1 cellular context compared by ENCODE assay signal in the genomic region with DNA sequence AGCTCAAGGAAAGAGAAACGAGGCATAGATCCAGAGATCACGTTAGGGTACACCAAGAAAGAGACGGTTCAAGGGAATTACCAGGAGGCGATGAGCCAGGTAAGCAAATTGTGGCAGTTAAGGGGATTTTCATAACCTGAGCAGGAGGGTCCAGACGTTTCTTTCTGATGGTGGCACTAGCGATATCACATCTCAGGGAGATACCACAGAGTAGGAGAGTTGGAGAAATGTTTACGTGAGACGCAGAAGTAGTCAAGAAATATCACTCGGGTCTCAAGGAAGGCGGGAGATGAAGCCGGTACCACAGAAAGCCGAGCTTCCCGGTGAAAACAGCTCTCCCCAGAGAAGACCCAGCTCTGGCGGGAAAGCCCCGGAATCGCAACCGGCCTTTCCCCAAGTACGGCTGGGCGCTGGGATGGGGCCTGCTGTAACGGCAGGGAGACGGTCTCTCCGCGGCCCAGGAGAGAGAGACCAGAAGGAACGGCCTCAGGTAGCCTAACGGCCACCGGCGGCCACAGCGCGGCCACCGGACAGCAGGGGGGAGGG.
TF ChIP-seq lines count a peak whose summit lies in the region.

No MANE protein-coding gene starts in this region.

TF ChIP-seq in GM23338, 12 proteins besides CTCF, POLR2A, EP300 and RAD21 (continued from another document):
- TF ChIP-seq, protein P1, sequence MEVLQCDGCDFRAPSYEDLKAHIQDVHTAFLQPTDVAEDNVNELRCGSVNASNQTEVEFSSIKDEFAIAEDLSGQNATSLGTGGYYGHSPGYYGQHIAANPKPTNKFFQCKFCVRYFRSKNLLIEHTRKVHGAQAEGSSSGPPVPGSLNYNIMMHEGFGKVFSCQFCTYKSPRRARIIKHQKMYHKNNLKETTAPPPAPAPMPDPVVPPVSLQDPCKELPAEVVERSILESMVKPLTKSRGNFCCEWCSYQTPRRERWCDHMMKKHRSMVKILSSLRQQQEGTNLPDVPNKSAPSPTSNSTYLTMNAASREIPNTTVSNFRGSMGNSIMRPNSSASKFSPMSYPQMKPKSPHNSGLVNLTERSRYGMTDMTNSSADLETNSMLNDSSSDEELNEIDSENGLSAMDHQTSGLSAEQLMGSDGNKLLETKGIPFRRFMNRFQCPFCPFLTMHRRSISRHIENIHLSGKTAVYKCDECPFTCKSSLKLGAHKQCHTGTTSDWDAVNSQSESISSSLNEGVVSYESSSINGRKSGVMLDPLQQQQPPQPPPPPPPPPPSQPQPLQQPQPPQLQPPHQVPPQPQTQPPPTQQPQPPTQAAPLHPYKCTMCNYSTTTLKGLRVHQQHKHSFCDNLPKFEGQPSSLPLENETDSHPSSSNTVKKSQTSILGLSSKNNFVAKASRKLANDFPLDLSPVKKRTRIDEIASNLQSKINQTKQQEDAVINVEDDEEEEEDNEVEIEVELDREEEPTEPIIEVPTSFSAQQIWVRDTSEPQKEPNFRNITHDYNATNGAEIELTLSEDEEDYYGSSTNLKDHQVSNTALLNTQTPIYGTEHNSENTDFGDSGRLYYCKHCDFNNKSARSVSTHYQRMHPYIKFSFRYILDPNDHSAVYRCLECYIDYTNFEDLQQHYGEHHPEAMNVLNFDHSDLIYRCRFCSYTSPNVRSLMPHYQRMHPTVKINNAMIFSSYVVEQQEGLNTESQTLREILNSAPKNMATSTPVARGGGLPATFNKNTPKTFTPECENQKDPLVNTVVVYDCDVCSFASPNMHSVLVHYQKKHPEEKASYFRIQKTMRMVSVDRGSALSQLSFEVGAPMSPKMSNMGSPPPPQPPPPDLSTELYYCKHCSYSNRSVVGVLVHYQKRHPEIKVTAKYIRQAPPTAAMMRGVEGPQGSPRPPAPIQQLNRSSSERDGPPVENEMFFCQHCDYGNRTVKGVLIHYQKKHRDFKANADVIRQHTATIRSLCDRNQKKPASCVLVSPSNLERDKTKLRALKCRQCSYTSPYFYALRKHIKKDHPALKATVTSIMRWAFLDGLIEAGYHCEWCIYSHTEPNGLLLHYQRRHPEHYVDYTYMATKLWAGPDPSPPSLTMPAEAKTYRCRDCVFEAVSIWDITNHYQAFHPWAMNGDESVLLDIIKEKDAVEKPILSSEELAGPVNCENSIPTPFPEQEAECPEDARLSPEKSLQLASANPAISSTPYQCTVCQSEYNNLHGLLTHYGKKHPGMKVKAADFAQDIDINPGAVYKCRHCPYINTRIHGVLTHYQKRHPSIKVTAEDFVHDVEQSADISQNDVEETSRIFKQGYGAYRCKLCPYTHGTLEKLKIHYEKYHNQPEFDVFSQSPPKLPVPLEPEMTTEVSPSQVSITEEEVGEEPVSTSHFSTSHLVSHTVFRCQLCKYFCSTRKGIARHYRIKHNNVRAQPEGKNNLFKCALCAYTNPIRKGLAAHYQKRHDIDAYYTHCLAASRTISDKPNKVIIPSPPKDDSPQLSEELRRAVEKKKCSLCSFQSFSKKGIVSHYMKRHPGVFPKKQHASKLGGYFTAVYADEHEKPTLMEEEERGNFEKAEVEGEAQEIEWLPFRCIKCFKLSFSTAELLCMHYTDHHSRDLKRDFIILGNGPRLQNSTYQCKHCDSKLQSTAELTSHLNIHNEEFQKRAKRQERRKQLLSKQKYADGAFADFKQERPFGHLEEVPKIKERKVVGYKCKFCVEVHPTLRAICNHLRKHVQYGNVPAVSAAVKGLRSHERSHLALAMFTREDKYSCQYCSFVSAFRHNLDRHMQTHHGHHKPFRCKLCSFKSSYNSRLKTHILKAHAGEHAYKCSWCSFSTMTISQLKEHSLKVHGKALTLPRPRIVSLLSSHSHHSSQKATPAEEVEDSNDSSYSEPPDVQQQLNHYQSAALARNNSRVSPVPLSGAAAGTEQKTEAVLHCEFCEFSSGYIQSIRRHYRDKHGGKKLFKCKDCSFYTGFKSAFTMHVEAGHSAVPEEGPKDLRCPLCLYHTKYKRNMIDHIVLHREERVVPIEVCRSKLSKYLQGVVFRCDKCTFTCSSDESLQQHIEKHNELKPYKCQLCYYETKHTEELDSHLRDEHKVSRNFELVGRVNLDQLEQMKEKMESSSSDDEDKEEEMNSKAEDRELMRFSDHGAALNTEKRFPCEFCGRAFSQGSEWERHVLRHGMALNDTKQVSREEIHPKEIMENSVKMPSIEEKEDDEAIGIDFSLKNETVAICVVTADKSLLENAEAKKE (CRISPR knock-in tag; IDR thresholded peaks at IDR 0.05): no peak
